In the genomic region with DNA sequence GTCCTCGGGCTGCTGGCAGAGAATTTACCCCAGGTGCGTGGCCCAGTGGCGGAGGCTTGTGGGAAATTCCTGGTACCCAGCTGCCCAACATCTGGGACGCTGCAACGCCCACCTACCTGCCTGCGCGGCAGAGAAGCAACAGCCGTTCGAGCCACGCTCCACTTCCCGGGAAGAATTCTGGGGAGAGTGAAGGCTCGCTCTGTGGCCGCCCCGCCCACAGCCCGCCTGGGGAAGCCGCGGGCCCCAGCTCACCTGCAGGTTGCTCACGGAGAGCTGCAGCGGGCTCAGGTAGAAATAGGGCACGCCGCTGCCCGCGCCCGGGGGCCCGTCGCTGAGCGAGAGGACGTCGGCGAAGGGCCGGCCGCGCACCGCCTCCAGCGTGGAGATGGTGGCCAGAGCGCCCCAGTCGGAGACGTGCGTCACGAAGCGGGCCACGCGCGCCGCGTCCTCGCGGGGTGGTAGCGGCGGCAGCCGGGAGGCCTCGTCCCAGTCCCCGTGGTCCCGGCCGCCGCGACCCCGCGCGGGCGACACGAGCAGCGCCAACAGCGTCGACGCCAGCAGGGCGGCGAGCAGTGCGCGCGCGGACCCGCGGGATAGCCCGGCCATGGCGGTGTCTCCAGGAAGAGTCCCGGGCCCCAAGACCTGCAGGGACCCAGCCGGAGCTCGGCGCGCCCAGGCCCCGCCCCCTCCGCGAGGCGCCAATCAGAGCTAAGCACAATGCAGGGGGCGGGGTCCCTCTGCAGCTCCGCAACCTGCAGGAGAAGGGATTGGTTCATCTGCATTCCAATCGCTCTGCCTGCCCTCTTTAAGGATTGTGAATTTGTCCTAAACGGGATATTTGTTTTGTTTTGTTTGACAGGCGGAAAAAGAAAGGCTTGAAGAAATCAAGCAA, we compare ENCODE assay signal across 8 cellular contexts. TPM values are rescaled to one million over a fixed set of nuclear protein-coding genes. Genes with fewer than 3 reads are reported as not detected.
DNase-seq lines count a peak whose midpoint lies in the region; ATAC-seq and TF ChIP-seq lines count a peak whose summit lies in the region.

Gene CREG1 (minus strand): TSS at position 627 of the 892 bp plus-strand sequence.

- no peaks in the 10 kb centered on the region for H3K27me3 ChIP-seq in CD8-positive, alpha-beta T cell (ENCODE audit: insufficient read depth, low read length)
- no peaks in the 10 kb centered on the region for H3K27me3 ChIP-seq in lung (ENCODE audit: control insufficient read depth, insufficient read depth)

- no peaks in the 10 kb centered on the region for H3K36me3 ChIP-seq in CD8-positive, alpha-beta T cell (ENCODE audit: insufficient read depth, low read length)
- H3K36me3 ChIP-seq in lung (ENCODE audit: control insufficient read depth in 2 of 2, insufficient read depth in 2 of 2, low read length in 2 of 2) = no peaks in the 10 kb centered on the region

- no peak within 1 kb of the TSS for H3K27ac Mint-ChIP-seq in CD8-positive, alpha-beta T cell

- H3K9me3 ChIP-seq in CD8-positive, alpha-beta T cell (ENCODE audit: low read length) = no peaks in the 10 kb centered on the region
- H3K9me3 ChIP-seq in lung (ENCODE audit: control insufficient read depth in 2 of 2, insufficient read depth in 1 of 2, low read length in 1 of 2) = no peaks in the 10 kb centered on the region

- peak within 1 kb of the TSS; percentile 88 for H3K4me3 Mint-ChIP-seq in CD8-positive, alpha-beta T cell

- peaks cover 47% of the 10 kb centered on the region for H3K4me1 Mint-ChIP-seq in CD8-positive, alpha-beta T cell (ENCODE audit: low read depth)

- peak; percentile 97 for ATAC-seq in CD8-positive, alpha-beta T cell
- ATAC-seq in GM19467 (IDR thresholded peaks at IDR 0.05; ENCODE audit: unreplicated experiment) (peak; percentile 96), lung (ENCODE audit: insufficient read depth, low FRiP score) (peak; percentile 98)

- no peaks in the 10 kb centered on the region for H3K27me3 Mint-ChIP-seq in CD8-positive, alpha-beta T cell (ENCODE audit: low read depth)

- intact Hi-C loops in CD8-positive, alpha-beta T cell (cut with DNase I, micrococcal nuclease) = loop anchor here (1.0 to 10.0 kb wide), 5 partner anchors 35 to 679 kb away; partner anchors contain the start of genes CD247 (in 1 of the 2), POU2F1 (in 1 of the 2) and TADA1 (in 1 of the 2)

- peak within 1 kb of the TSS; percentile 62 for H3K4me3 ChIP-seq in CD8-positive, alpha-beta T cell (ENCODE audit: low read depth, low read length)
- H3K4me3 ChIP-seq in lung = peak within 1 kb of the TSS; percentile 84

- no peak for TF ChIP-seq CTCF in CD8-positive, alpha-beta T cell (IDR thresholded peaks at IDR 0.05)
- TF ChIP-seq CTCF in lung (IDR thresholded peaks at IDR 0.05; ENCODE audit: control extremely low read depth, extremely low read depth) = no peak

- H3K27ac ChIP-seq in CD8-positive, alpha-beta T cell (ENCODE audit: low read depth, low read length) = peak within 1 kb of the TSS; percentile 57
- peak within 1 kb of the TSS; percentile 83 to 95 for H3K27ac ChIP-seq in lung (ENCODE audit: low read depth in 1 of 2, low read length in 1 of 2)

- peak; percentile 70 to 91 (median 88) for DNase-seq in CD8-positive, alpha-beta T cell
- DNase-seq in HS-27A (ENCODE audit: low read depth) (peak; percentile 66), NK-92 (lab: John Stamatoyannopoulos, UW; ENCODE audit: unreplicated experiment) (peak; percentile 36), lung (ENCODE audit: low spot score) (peak; percentile 94)
- DNase-seq in activated CD8-positive, alpha-beta memory T cell treated with anti-CD3 and anti-CD28 coated beads for 1 hour (ENCODE audit: extremely low read depth in 1 of 2, low read depth in 1 of 2) = peak; percentile 65 to 85
- DNase-seq in effector CD4-positive, alpha-beta T cell = peak; percentile 89
- peak; percentile 76 to 82 (median 77) for DNase-seq in stimulated activated CD4-positive, alpha-beta T cell treated with anti-CD3 and anti-CD28 coated beads, TNF-alpha, amount 100 ng/mL, for 4 hours (ENCODE audit: low read depth in 3 of 3)

- H3K4me1 ChIP-seq in CD8-positive, alpha-beta T cell (ENCODE audit: insufficient read depth, low read length) = peaks cover 18% of the 10 kb centered on the region
- peaks cover 4 to 5% of the 10 kb centered on the region in 2 donors for H3K4me1 ChIP-seq in lung (ENCODE audit: control insufficient read depth in 2 of 2, insufficient read depth in 2 of 2, low read length in 2 of 2)

- WGBS in lung, 2 donors = 0 to 1% methylated on average over 79 to 90 of the region's 90 CpGs

- H3K9me3 Mint-ChIP-seq in CD8-positive, alpha-beta T cell = no peaks in the 10 kb centered on the region

- CTCF ChIA-PET in CD8-positive, alpha-beta T cell (lab: Charles Lee) = interaction anchor here (0.7 to 4.9 kb wide), 15 partner anchors 9 to 643 kb away, joined by 3 to 34 read pairs (median 5); no protein-coding TSS in a partner anchor

- POLR2A ChIA-PET in CD8-positive, alpha-beta T cell (lab: Charles Lee) = interaction anchor here (0.6 to 1.7 kb wide), 10 partner anchors 35 to 333 kb away, joined by 3 to 5 read pairs (median 4); partner anchors contain the start of genes CD247 and POU2F1

- H3K36me3 Mint-ChIP-seq in CD8-positive, alpha-beta T cell = no peaks in the 10 kb centered on the region

RNA-seq across cellular contexts. Expression of gene CREG1, which starts in this region (rescaled TPM):
- total RNA-seq in CD8-positive, alpha-beta T cell = 1 to 10 TPM; 9.3 to 9.8 TPM
- 100 to 1,000 TPM; 107 to 125 TPM for total RNA-seq in lung
- 100 to 1,000 TPM in 1 of 2 donors, 10 to 100 TPM in 1; 93.8 to 159 TPM for polyA plus RNA-seq in lung

Comparison
In these comparisons a context has a peak if more than half of its experiments do, and no peak if none do; other contexts are left out.
1. Peak in every context shown above with its lines: DNase-seq, ATAC-seq, H3K4me3 ChIP-seq and H3K27ac ChIP-seq.
2. RNA of gene CREG1 (total RNA-seq): 107 to 125 TPM in lung; 9.3 to 9.8 TPM in CD8-positive, alpha-beta T cell; every median in the first group is over 4 times any median in the second.
3. DNase-seq: peak in every context shown above with its lines; median percentile 94 in lung; 89 in effector CD4-positive, alpha-beta T cell; 88 in CD8-positive, alpha-beta T cell; 77 in stimulated activated CD4-positive, alpha-beta T cell treated with anti-CD3 and anti-CD28 coated beads, TNF-alpha, amount 100 ng/mL, for 4 hours; 75 in activated CD8-positive, alpha-beta memory T cell treated with anti-CD3 and anti-CD28 coated beads for 1 hour; 66 in HS-27A; 36 in NK-92.